ENCODE assay signal across 33 cellular contexts in the genomic region with DNA sequence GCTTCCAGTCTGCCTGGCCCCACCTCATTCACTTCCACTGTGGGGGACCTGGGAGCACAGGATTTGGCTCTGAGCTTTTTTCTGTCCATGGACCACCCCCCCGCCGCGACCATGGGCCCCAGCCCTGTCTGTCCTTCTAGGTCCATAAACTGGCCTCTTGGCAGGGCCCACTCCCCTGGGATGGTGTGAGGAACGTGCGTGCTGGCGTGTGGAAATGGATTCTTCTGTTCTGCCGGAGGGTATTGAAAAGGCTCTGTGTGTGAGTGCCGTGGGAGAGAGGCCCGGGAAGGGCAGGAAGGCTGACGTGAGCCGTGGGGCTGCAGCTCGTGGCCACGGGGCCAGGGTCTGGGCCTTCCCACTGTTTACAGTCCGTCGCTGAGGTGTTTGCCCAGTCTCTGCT.
DNase-seq lines count a peak whose midpoint lies in the region; ATAC-seq, FAIRE-seq and TF ChIP-seq lines count a peak whose summit lies in the region.
"Had no signal": no experiment of that assay in that cellular context is flagged by ENCODE, and none has a peak within 500 bp of the region (broad histone marks: within the 10 kb centered on the region; RNA-seq: fewer than 3 reads in every experiment).

No MANE protein-coding gene starts in this region.

- H3K36me3 Mint-ChIP-seq in CD4-positive, CD25-positive, alpha-beta regulatory T cell, result peaks cover 23% of the 10 kb centered on the region
- peaks cover 19% of the 10 kb centered on the region for H3K36me3 Mint-ChIP-seq in osteocyte (ENCODE audit: unreplicated experiment)
- H3K36me3 Mint-ChIP-seq: mesothelial cell of epicardium had no signal

- peak overlapping the region in 2 of 3 donors; percentile 32 to 71 for H3K27ac Mint-ChIP-seq in CD4-positive, CD25-positive, alpha-beta regulatory T cell
- H3K27ac Mint-ChIP-seq in osteocyte (ENCODE audit: unreplicated experiment), result peak overlapping the region; percentile 16
- H3K27ac Mint-ChIP-seq: activated CD4-positive, alpha-beta memory T cell treated with anti-CD3 and anti-CD28 coated beads for 36 hours; activated naive CD4-positive, alpha-beta T cell treated with anti-CD3 and anti-CD28 coated beads for 36 hours; activated T-helper 1 cell treated with anti-CD3 and anti-CD28 coated beads, Interleukin-12 subunit alpha, Interleukin-12 subunit beta, Interleukin-2, Interleukin-4 antibody, amounts not matched to agents 30 ng/mL and 10 ng/mL and 1 ng/mL, durations not matched to agents 14 hours and 24 hours and 36 hours; B cell; mesothelial cell of epicardium; stimulated activated naive CD8-positive, alpha-beta T cell treated with anti-CD3 and anti-CD28 coated beads, Interleukin-15, Interleukin-2, amounts not matched to agents 100 ng/mL and 50 ng/mL, for 24 hours had no signal

- DNase-seq in CD4-positive, CD25-positive, alpha-beta regulatory T cell, result no peak
- DNase-seq in right atrium auricular region (ENCODE audit: low spot score) (no peak), osteocyte (ENCODE audit: extremely low spot score, unreplicated experiment) (no peak), NCI-H1694 (lab: John Stamatoyannopoulos, UW) (no peak), HUDEP-2 (lab: John Stamatoyannopoulos, UW; ENCODE audit: unreplicated experiment in 76 of 76) (no peak), NCI-H2227 (lab: John Stamatoyannopoulos, UW; ENCODE audit: unreplicated experiment) (no peak), RCC 7860 (ENCODE audit: low spot score) (no peak)
- DNase-seq: activated CD4-positive, alpha-beta memory T cell treated with anti-CD3 and anti-CD28 coated beads for 36 hours; activated naive CD4-positive, alpha-beta T cell treated with anti-CD3 and anti-CD28 coated beads for 36 hours; amniotic stem cell; CD8-positive, alpha-beta memory T cell; KG1; left lung; MM.1S; NCI-H2081; NCI-H345; nucleus accumbens; PC-9; SHP77; small intestine; stimulated activated CD4-positive, alpha-beta T cell treated with anti-CD3 and anti-CD28 coated beads, Interleukin-2, amount 100 ng/mL, for 24 hours; T-helper 2 cell had no signal

- no peak for ATAC-seq in CD4-positive, CD25-positive, alpha-beta regulatory T cell (ENCODE audit: low read depth in 2 of 2)
- ATAC-seq: activated CD4-positive, CD25-positive, alpha-beta regulatory T cell treated with anti-CD3 and anti-CD28 coated beads, Interleukin-2, amount 50 U/mL, for 24 hours; left lung had no signal

- 82 to 83% methylated on average over 15 of the region's 15 CpGs for WGBS in esophagus, 2 donors

- no peak overlapping the region for H3K27ac ChIP-seq in CD4-positive, CD25-positive, alpha-beta regulatory T cell (ENCODE audit: insufficient read depth, low read length, poor library complexity, severe bottlenecking)
- H3K27ac ChIP-seq in esophagus (ENCODE audit: low read depth in 2 of 2, low read length in 1 of 2) (peak overlapping the region; percentile 28 to 78), right atrium auricular region (peak overlapping the region; percentile 41 to 57)
- H3K27ac ChIP-seq: left lung, PC-9 had no signal

- peaks cover 0 to 1% (median 0%) of the 10 kb centered on the region in 7 donors for H3K9me3 Mint-ChIP-seq in CD4-positive, CD25-positive, alpha-beta regulatory T cell
- no peaks in the 10 kb centered on the region for H3K9me3 Mint-ChIP-seq in osteocyte (ENCODE audit: unreplicated experiment)
- H3K9me3 Mint-ChIP-seq: activated CD4-positive, alpha-beta memory T cell treated with anti-CD3 and anti-CD28 coated beads for 36 hours; activated naive CD4-positive, alpha-beta T cell treated with anti-CD3 and anti-CD28 coated beads for 36 hours; activated T-helper 1 cell treated with anti-CD3 and anti-CD28 coated beads, Interleukin-12 subunit alpha, Interleukin-12 subunit beta, Interleukin-2, Interleukin-4 antibody, amounts not matched to agents 30 ng/mL and 10 ng/mL and 1 ng/mL, durations not matched to agents 14 hours and 24 hours and 36 hours; CD8-positive, alpha-beta memory T cell; mesothelial cell of epicardium; stimulated activated naive CD8-positive, alpha-beta T cell treated with anti-CD3 and anti-CD28 coated beads, Interleukin-15, Interleukin-2, amounts not matched to agents 100 ng/mL and 50 ng/mL, for 24 hours had no signal

- no peak overlapping the region for H3K4me3 Mint-ChIP-seq in CD4-positive, CD25-positive, alpha-beta regulatory T cell
- no peak overlapping the region for H3K4me3 Mint-ChIP-seq in osteocyte (ENCODE audit: unreplicated experiment)
- H3K4me3 Mint-ChIP-seq: activated CD4-positive, alpha-beta memory T cell treated with anti-CD3 and anti-CD28 coated beads for 36 hours; activated naive CD4-positive, alpha-beta T cell treated with anti-CD3 and anti-CD28 coated beads for 36 hours; activated T-helper 1 cell treated with anti-CD3 and anti-CD28 coated beads, Interleukin-12 subunit alpha, Interleukin-12 subunit beta, Interleukin-2, Interleukin-4 antibody, amounts not matched to agents 30 ng/mL and 10 ng/mL and 1 ng/mL, durations not matched to agents 14 hours and 24 hours and 36 hours; B cell; CD8-positive, alpha-beta memory T cell; mesothelial cell of epicardium; stimulated activated naive CD8-positive, alpha-beta T cell treated with anti-CD3 and anti-CD28 coated beads, Interleukin-15, Interleukin-2, amounts not matched to agents 100 ng/mL and 50 ng/mL, for 24 hours had no signal

- H3K27me3 Mint-ChIP-seq in CD4-positive, CD25-positive, alpha-beta regulatory T cell, result no peaks in the 10 kb centered on the region
- no peaks in the 10 kb centered on the region for H3K27me3 Mint-ChIP-seq in osteocyte (ENCODE audit: unreplicated experiment)
- H3K27me3 Mint-ChIP-seq: activated CD4-positive, alpha-beta memory T cell treated with anti-CD3 and anti-CD28 coated beads for 36 hours; B cell; CD8-positive, alpha-beta memory T cell; stimulated activated naive CD8-positive, alpha-beta T cell treated with anti-CD3 and anti-CD28 coated beads, Interleukin-15, Interleukin-2, amounts not matched to agents 100 ng/mL and 50 ng/mL, for 24 hours had no signal

- TF ChIP-seq CTCF in right atrium auricular region (IDR thresholded peaks at IDR 0.05) (no peak), osteocyte (IDR thresholded peaks at IDR 0.05) (no peak)

- no peaks in the 10 kb centered on the region for H3K4me1 ChIP-seq in CD4-positive, CD25-positive, alpha-beta regulatory T cell (ENCODE audit: control insufficient read depth, insufficient read depth, low read length, poor library complexity, severe bottlenecking)
- H3K4me1 ChIP-seq in esophagus (ENCODE audit: control insufficient read depth in 2 of 2, insufficient read depth in 2 of 2, low read length in 1 of 2), result peaks cover 0 to 8% of the 10 kb centered on the region in 2 donors
- peaks cover 0 to 36% of the 10 kb centered on the region in 2 donors for H3K4me1 ChIP-seq in right atrium auricular region

- FAIRE-seq in RCC 7860 (lab: Jason Lieb, UNC), result no peak
- FAIRE-seq: endothelial cell of umbilical vein, GM18507, H54, HTR-8/SVneo, islet of Langerhans, small intestine had no signal

- peaks cover 20% of the 10 kb centered on the region for H3K36me3 ChIP-seq in CD4-positive, CD25-positive, alpha-beta regulatory T cell (ENCODE audit: control insufficient read depth, insufficient read depth, low read length)
- H3K36me3 ChIP-seq in esophagus (ENCODE audit: control insufficient read depth in 2 of 2, insufficient read depth in 2 of 2, low read length in 1 of 2) (peaks cover 0 to 5% of the 10 kb centered on the region in 2 donors), right atrium auricular region (peaks cover 14% of the 10 kb centered on the region)

- H3K27me3 ChIP-seq in CD4-positive, CD25-positive, alpha-beta regulatory T cell (ENCODE audit: control insufficient read depth, insufficient read depth, low read length), result no peaks in the 10 kb centered on the region
- H3K27me3 ChIP-seq in esophagus (ENCODE audit: control insufficient read depth in 1 of 2, insufficient read depth in 2 of 2, low read length in 2 of 2) (no peaks in the 10 kb centered on the region), right atrium auricular region (no peaks in the 10 kb centered on the region)
- H3K27me3 ChIP-seq: left lung had no signal

- peaks cover 4 to 11% (median 9%) of the 10 kb centered on the region in 4 donors for H3K4me1 Mint-ChIP-seq in CD4-positive, CD25-positive, alpha-beta regulatory T cell
- H3K4me1 Mint-ChIP-seq in osteocyte (ENCODE audit: unreplicated experiment), result peaks cover 2% of the 10 kb centered on the region

- no peak overlapping the region for H3K4me3 ChIP-seq in CD4-positive, CD25-positive, alpha-beta regulatory T cell (ENCODE audit: low read depth, low read length)
- no peak overlapping the region for H3K4me3 ChIP-seq in esophagus (ENCODE audit: low read depth in 1 of 2, low read length in 2 of 2)
- H3K4me3 ChIP-seq in right atrium auricular region, result no peak overlapping the region
- H3K4me3 ChIP-seq: left lung, PC-9 had no signal

- no peaks in the 10 kb centered on the region for H3K9me3 ChIP-seq in CD4-positive, CD25-positive, alpha-beta regulatory T cell (ENCODE audit: control insufficient read depth in 2 of 2, low read length in 2 of 2)
- no peaks in the 10 kb centered on the region for H3K9me3 ChIP-seq in esophagus (ENCODE audit: control insufficient read depth in 2 of 2, insufficient read depth in 1 of 2, low read depth in 1 of 2, low read length in 1 of 2)
- H3K9me3 ChIP-seq in right atrium auricular region, result no peaks in the 10 kb centered on the region
- H3K9me3 ChIP-seq: left lung had no signal
